In the genomic region with DNA sequence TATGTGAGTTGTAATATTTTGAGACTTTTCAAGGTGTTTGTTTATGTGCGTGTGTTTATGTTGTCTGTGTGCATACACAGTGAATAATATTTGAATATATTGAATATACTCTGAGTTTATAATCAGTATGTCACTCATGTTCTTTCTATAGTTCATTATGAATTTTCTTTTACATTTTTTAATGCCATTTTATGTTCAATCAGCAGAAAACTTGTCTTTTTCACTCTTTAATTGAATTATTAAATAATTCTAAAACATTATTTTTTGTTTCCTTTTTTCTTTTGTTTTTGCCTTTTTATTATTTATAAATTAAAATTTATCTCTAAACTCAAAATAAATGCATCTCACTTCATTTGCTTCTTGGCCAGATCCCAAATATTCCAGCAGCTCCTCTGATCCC, we compare ENCODE assay signal across 1 cellular context.
A peak's percentile ranks its signal among the peaks of the same experiment; 100 is the strongest.
TF ChIP-seq lines count a peak whose summit lies in the region.

No MANE protein-coding gene starts in this region.

TF ChIP-seq in K562, 482 proteins besides CTCF, POLR2A, EP300 and RAD21 (continued from another document):
- TF ChIP-seq, protein P1, sequence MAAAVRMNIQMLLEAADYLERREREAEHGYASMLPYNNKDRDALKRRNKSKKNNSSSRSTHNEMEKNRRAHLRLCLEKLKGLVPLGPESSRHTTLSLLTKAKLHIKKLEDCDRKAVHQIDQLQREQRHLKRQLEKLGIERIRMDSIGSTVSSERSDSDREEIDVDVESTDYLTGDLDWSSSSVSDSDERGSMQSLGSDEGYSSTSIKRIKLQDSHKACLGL (CRISPR knock-in tag; IDR thresholded peaks at IDR 0.05; ENCODE audit: borderline replicate concordance, poor library complexity, severe bottlenecking), result no peak
- TF ChIP-seq, protein P2, sequence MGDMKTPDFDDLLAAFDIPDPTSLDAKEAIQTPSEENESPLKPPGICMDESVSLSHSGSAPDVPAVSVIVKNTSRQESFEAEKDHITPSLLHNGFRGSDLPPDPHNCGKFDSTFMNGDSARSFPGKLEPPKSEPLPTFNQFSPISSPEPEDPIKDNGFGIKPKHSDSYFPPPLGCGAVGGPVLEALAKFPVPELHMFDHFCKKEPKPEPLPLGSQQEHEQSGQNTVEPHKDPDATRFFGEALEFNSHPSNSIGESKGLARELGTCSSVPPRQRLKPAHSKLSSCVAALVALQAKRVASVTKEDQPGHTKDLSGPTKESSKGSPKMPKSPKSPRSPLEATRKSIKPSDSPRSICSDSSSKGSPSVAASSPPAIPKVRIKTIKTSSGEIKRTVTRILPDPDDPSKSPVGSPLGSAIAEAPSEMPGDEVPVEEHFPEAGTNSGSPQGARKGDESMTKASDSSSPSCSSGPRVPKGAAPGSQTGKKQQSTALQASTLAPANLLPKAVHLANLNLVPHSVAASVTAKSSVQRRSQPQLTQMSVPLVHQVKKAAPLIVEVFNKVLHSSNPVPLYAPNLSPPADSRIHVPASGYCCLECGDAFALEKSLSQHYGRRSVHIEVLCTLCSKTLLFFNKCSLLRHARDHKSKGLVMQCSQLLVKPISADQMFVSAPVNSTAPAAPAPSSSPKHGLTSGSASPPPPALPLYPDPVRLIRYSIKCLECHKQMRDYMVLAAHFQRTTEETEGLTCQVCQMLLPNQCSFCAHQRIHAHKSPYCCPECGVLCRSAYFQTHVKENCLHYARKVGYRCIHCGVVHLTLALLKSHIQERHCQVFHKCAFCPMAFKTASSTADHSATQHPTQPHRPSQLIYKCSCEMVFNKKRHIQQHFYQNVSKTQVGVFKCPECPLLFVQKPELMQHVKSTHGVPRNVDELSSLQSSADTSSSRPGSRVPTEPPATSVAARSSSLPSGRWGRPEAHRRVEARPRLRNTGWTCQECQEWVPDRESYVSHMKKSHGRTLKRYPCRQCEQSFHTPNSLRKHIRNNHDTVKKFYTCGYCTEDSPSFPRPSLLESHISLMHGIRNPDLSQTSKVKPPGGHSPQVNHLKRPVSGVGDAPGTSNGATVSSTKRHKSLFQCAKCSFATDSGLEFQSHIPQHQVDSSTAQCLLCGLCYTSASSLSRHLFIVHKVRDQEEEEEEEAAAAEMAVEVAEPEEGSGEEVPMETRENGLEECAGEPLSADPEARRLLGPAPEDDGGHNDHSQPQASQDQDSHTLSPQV (IDR thresholded peaks at IDR 0.05), result no peak
- peak; percentile 61 for TF ChIP-seq C11orf30 (IDR thresholded peaks at IDR 0.05; ENCODE audit: low read depth)
TF ChIP-seq in K562: peak in this region for 2.
